Comparison of ENCODE assay signal across 13 cellular contexts in genomic region chr3:56724580-56725142, GRCh38. TPM values are rescaled to one million over a fixed set of nuclear protein-coding genes. Genes with fewer than 3 reads are reported as not detected.
DNase-seq lines count a peak whose midpoint lies in the region; ATAC-seq and TF ChIP-seq lines count a peak whose summit lies in the region.
"Had no signal": no experiment of that assay in that cellular context is flagged by ENCODE, and none has a peak within 500 bp of the region (broad histone marks: within the 10 kb centered on the region; RNA-seq: fewer than 3 reads in every experiment).

No MANE protein-coding gene starts in this region.

- no peak for DNase-seq in CD4-positive, CD25-positive, alpha-beta regulatory T cell
- DNase-seq in activated B cell treated with CpG ODN at 0.5 μM for 24 hours (no peak), kidney tubule cell (ENCODE audit: low spot score) (peak; percentile 80), head of caudate nucleus (no peak), ovary (no peak), SKM-1 treated with dmso at 0.1 percent for 144 hours (lab: John Stamatoyannopoulos, UW; ENCODE audit: unreplicated experiment) (no peak)
- DNase-seq: BE2C, GF-D8, NCI-H1694 treated with DMSO at 0.1 percent for 48 hours had no signal

- POLR2A ChIA-PET in activated B cell treated with CpG ODN at 0.5 μM for 24 hours (lab: Charles Lee), result interaction anchor here (2.3 kb wide), 1 partner anchor 30 kb away, joined by 11 read pairs; no protein-coding TSS in a partner anchor

- WGBS in ovary, 3 donors, result 95 to 98% (median 97%) methylated on average over 3 of the region's 3 CpGs

- peak overlapping the region in 1 of 4 donors; percentile 21 for H3K4me3 Mint-ChIP-seq in CD4-positive, CD25-positive, alpha-beta regulatory T cell
- no peak overlapping the region for H3K4me3 Mint-ChIP-seq in activated B cell treated with CpG ODN at 0.5 μM for 24 hours

- no peaks in the 10 kb centered on the region for H3K27me3 ChIP-seq in CD4-positive, CD25-positive, alpha-beta regulatory T cell (ENCODE audit: control insufficient read depth, insufficient read depth, low read length)
- H3K27me3 ChIP-seq in ovary, result no peaks in the 10 kb centered on the region
- H3K27me3 ChIP-seq: BE2C, SJSA1 had no signal

- H3K4me3 ChIP-seq in CD4-positive, CD25-positive, alpha-beta regulatory T cell (ENCODE audit: low read depth, low read length), result no peak overlapping the region
- H3K4me3 ChIP-seq in ovary, result no peak overlapping the region
- H3K4me3 ChIP-seq: mucosa of descending colon, SJSA1 had no signal

- peaks cover 44% of the 10 kb centered on the region for H3K36me3 ChIP-seq in CD4-positive, CD25-positive, alpha-beta regulatory T cell (ENCODE audit: control insufficient read depth, insufficient read depth, low read length)
- H3K36me3 ChIP-seq in ovary, result no peaks in the 10 kb centered on the region
- H3K36me3 ChIP-seq: BE2C, SJSA1 had no signal

- peaks cover 63% of the 10 kb centered on the region for H3K36me3 Mint-ChIP-seq in CD4-positive, CD25-positive, alpha-beta regulatory T cell
- H3K36me3 Mint-ChIP-seq in activated B cell treated with CpG ODN at 0.5 μM for 24 hours (ENCODE audit: low read depth), result peaks cover 54% of the 10 kb centered on the region

- no peak for TF ChIP-seq EP300 in ovary (IDR thresholded peaks at IDR 0.05)

- TF ChIP-seq POLR2A in ovary (IDR thresholded peaks at IDR 0.05), result no peak

- no peaks in the 10 kb centered on the region for H3K9me3 ChIP-seq in CD4-positive, CD25-positive, alpha-beta regulatory T cell (ENCODE audit: control insufficient read depth in 2 of 2, low read length in 2 of 2)
- H3K9me3 ChIP-seq in ovary, result no peaks in the 10 kb centered on the region
- H3K9me3 ChIP-seq: BE2C, mucosa of descending colon, SJSA1 had no signal

- no peaks in the 10 kb centered on the region for H3K27me3 Mint-ChIP-seq in CD4-positive, CD25-positive, alpha-beta regulatory T cell
- no peaks in the 10 kb centered on the region for H3K27me3 Mint-ChIP-seq in activated B cell treated with CpG ODN at 0.5 μM for 24 hours

- H3K4me1 ChIP-seq in CD4-positive, CD25-positive, alpha-beta regulatory T cell (ENCODE audit: control insufficient read depth, insufficient read depth, low read length, poor library complexity, severe bottlenecking), result peaks cover 10% of the 10 kb centered on the region
- no peaks in the 10 kb centered on the region for H3K4me1 ChIP-seq in ovary (ENCODE audit: insufficient read depth)
- H3K4me1 ChIP-seq: BE2C, SJSA1 had no signal

- no peak for ATAC-seq in CD4-positive, CD25-positive, alpha-beta regulatory T cell (ENCODE audit: low read depth in 2 of 2)
- ATAC-seq in GM19395 (IDR thresholded peaks at IDR 0.05; ENCODE audit: unreplicated experiment) (peak; percentile 24), activated B cell treated with CpG ODN at 0.5 μM for 24 hours (ENCODE audit: low read depth) (no peak), HG02852 (IDR thresholded peaks at IDR 0.05; ENCODE audit: unreplicated experiment) (no peak)

- peaks cover 28 to 54% (median 43%) of the 10 kb centered on the region in 4 donors for H3K4me1 Mint-ChIP-seq in CD4-positive, CD25-positive, alpha-beta regulatory T cell
- H3K4me1 Mint-ChIP-seq in activated B cell treated with CpG ODN at 0.5 μM for 24 hours, result peaks cover 23% of the 10 kb centered on the region

- TF ChIP-seq CTCF in activated B cell treated with CpG ODN at 0.5 μM for 24 hours (IDR thresholded peaks at IDR 0.05), result no peak
- TF ChIP-seq CTCF in ovary (IDR thresholded peaks at IDR 0.05), result no peak

- peak overlapping the region in 2 of 3 donors; percentile 7 to 84 for H3K27ac Mint-ChIP-seq in CD4-positive, CD25-positive, alpha-beta regulatory T cell
- H3K27ac Mint-ChIP-seq in activated B cell treated with CpG ODN at 0.5 μM for 24 hours, result peak overlapping the region; percentile 21

- intact Hi-C loops in activated B cell treated with CpG ODN at 0.5 μM for 24 hours (cut with micrococcal nuclease) (loop anchor here (2.0 kb wide), 1 partner anchor 30 kb away; no protein-coding TSS in a partner anchor), head of caudate nucleus (cut with DNase I) (no loop called here), ovary (cut with DNase I) (no loop called here)

- CTCF ChIA-PET in activated B cell treated with CpG ODN at 0.5 μM for 24 hours (lab: Charles Lee), result interaction anchor here (1.2 to 1.8 kb wide), 3 partner anchors 75 to 264 kb away, joined by 3 to 7 read pairs (median 3); no protein-coding TSS in a partner anchor

- peak overlapping the region; percentile 2 for H3K27ac ChIP-seq in CD4-positive, CD25-positive, alpha-beta regulatory T cell (ENCODE audit: insufficient read depth, low read length, poor library complexity, severe bottlenecking)
- H3K27ac ChIP-seq in ovary, result no peak overlapping the region
- H3K27ac ChIP-seq: SJSA1 had no signal

- peaks cover 0 to 2% (median 0%) of the 10 kb centered on the region in 7 donors for H3K9me3 Mint-ChIP-seq in CD4-positive, CD25-positive, alpha-beta regulatory T cell
- no peaks in the 10 kb centered on the region for H3K9me3 Mint-ChIP-seq in activated B cell treated with CpG ODN at 0.5 μM for 24 hours

RNA-seq across cellular contexts. Expression of gene TASOR, which starts 41.6 kb away (rescaled TPM):
- 77.4 TPM for total RNA-seq in CD4-positive, CD25-positive, alpha-beta regulatory T cell
- 10 to 100 TPM; 29.3 to 38.4 (median 32.5) TPM for polyA plus RNA-seq in CD4-positive, CD25-positive, alpha-beta regulatory T cell
- total RNA-seq in activated B cell treated with CpG ODN at 0.5 μM for 24 hours, result 66.0 and 79.7 TPM in 2 replicates
- total RNA-seq in ovary, result 10 to 100 TPM; 59.6 to 95.5 (median 66.1) TPM
- 10 to 100 TPM; 27.3 to 40.7 TPM for polyA plus RNA-seq in ovary
